18 cellular contexts compared by ENCODE assay signal in the genomic region with DNA sequence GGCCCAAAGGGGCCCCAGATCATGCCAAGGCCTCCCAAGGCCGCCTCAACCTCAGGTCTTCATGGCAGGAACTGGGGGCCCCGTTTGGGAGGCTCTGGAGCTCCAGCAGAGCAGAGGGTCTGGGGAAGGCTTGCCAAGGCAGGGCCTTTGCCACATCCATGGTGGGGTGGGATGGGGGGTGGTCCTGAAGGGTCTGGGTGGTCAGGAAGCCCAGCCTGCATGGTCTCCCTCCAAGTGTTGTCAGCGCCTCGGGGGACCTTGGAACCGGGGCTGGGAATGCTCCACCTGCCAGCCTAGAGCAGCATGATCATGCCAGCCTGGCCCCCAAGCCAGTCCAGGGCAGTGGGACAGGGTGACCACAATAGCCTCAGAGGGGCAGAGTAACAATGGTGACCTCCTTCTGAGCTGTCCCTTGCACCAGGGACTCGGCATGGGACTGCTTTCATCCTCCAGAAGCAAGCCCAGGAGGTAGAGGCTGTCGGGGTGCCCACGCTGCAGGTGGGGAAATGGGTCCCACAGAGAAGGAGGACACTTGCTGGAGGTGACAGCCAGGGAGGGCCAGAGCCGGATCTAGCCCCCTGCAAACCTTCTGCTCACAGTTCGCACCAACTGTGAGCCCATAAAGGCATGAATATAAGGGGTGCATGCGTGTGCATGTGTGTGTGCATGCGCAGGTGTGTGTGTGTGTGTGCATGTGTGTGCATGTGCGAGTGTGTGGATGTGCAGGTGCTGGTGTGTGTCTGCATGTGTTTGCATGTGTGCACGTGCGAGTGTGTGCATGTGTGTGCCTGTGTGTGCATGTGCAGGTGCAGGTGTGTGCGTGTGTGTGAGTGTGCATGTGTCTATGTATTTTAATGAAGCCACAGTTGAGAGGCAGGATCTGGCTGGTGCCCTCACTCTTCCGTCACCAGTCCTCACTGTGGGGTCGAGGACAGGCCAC.
DNase-seq lines count a peak whose midpoint lies in the region; FAIRE-seq and TF ChIP-seq lines count a peak whose summit lies in the region.
"Had no signal": no experiment of that assay in that cellular context is flagged by ENCODE, and none has a peak within 500 bp of the region (broad histone marks: within the 10 kb centered on the region; RNA-seq: fewer than 3 reads in every experiment).

No MANE protein-coding gene starts in this region.

- TF ChIP-seq CTCF in progenitor cell of endocrine pancreas (IDR thresholded peaks at IDR 0.05; ENCODE audit: unreplicated experiment), result no peak

- peaks cover 6% of the 10 kb centered on the region for H3K27me3 Mint-ChIP-seq in progenitor cell of endocrine pancreas
- H3K27me3 Mint-ChIP-seq: activated naive CD4-positive, alpha-beta T cell treated with anti-CD3 and anti-CD28 coated beads, Interleukin-2, amount 50 U/mL, for 24 hours had no signal

- no peak overlapping the region for H3K4me3 Mint-ChIP-seq in progenitor cell of endocrine pancreas (ENCODE audit: low read depth)
- H3K4me3 Mint-ChIP-seq: activated naive CD4-positive, alpha-beta T cell treated with anti-CD3 and anti-CD28 coated beads, Interleukin-2, amount 50 U/mL, for 24 hours; CD14-positive monocyte; T-helper 1 cell treated with Interleukin-12 subunit alpha and Interleukin-12 subunit beta and Interleukin-4 antibody, amounts not matched to agents 30 μg/mL and 1 μg/mL, for 36 hours had no signal

- FAIRE-seq in HTR-8/SVneo (lab: Jason Lieb, UNC), result peak; percentile 92

- H3K27ac Mint-ChIP-seq in progenitor cell of endocrine pancreas, result no peak overlapping the region
- H3K27ac Mint-ChIP-seq: activated naive CD4-positive, alpha-beta T cell treated with anti-CD3 and anti-CD28 coated beads, Interleukin-2, amount 50 U/mL, for 24 hours; T-helper 1 cell treated with Interleukin-12 subunit alpha and Interleukin-12 subunit beta and Interleukin-4 antibody, amounts not matched to agents 30 μg/mL and 1 μg/mL, for 36 hours had no signal

- H3K36me3 Mint-ChIP-seq in progenitor cell of endocrine pancreas (ENCODE audit: insufficient read depth), result no peaks in the 10 kb centered on the region
- H3K36me3 Mint-ChIP-seq: activated naive CD4-positive, alpha-beta T cell treated with anti-CD3 and anti-CD28 coated beads, Interleukin-2, amount 50 U/mL, for 24 hours; CD14-positive monocyte had no signal

- H3K4me1 Mint-ChIP-seq in progenitor cell of endocrine pancreas (ENCODE audit: low read depth), result peaks cover 3% of the 10 kb centered on the region

- no peaks in the 10 kb centered on the region for H3K9me3 Mint-ChIP-seq in progenitor cell of endocrine pancreas (ENCODE audit: low read depth)
- H3K9me3 Mint-ChIP-seq: activated naive CD4-positive, alpha-beta T cell treated with anti-CD3 and anti-CD28 coated beads, Interleukin-2, amount 50 U/mL, for 24 hours had no signal

- DNase-seq in activated T-cell treated with anti-CD3 and anti-CD28 coated beads, Interleukin-2, amount 50 U/mL, for 48 hours, result peak; percentile 4 to 7
- DNase-seq in activated T-cell treated with anti-CD3 and anti-CD28 coated beads, Interleukin-2, amount 50 U/mL, for 1 hour, result no peak
- DNase-seq in HTR-8/SVneo (ENCODE audit: insufficient read length, low spot score), result no peak
- DNase-seq in islet precursor cell, result peak; percentile 47
- DNase-seq in progenitor cell of endocrine pancreas (ENCODE audit: low spot score, unreplicated experiment), result peak; percentile 8
- DNase-seq in NCI-H2196 (lab: John Stamatoyannopoulos, UW; ENCODE audit: unreplicated experiment), result no peak
- DNase-seq in SKM-1 (lab: John Stamatoyannopoulos, UW; ENCODE audit: unreplicated experiment), result no peak
- no peak for DNase-seq in DMS114 treated with DMSO at 0.1 percent for 48 hours (lab: John Stamatoyannopoulos, UW; ENCODE audit: unreplicated experiment)
- DNase-seq: activated CD4-positive, CD25-positive, alpha-beta regulatory T cell; DMS 273 treated with DMSO at 0.1 percent for 48 hours; GF-D8; heart left ventricle; OCI-M1; SIG-M5; stimulated activated CD4-positive, alpha-beta T cell treated with anti-CD3 and anti-CD28 coated beads, Interleukin-4, amount 100 ng/mL, for 4 hours had no signal

Comparison
In these comparisons a context has a peak if more than half of its experiments do, and no peak if none do; other contexts are left out.
1. DNase-seq: peak in activated T-cell treated with anti-CD3 and anti-CD28 coated beads, Interleukin-2, amount 50 U/mL, for 48 hours (2 of 2), islet precursor cell (single experiment) and progenitor cell of endocrine pancreas (single experiment); none in activated T-cell treated with anti-CD3 and anti-CD28 coated beads, Interleukin-2, amount 50 U/mL, for 1 hour (single experiment), HTR-8/SVneo (single experiment), NCI-H2196 (single experiment), SKM-1 (single experiment) and DMS114 treated with DMSO at 0.1 percent for 48 hours (single experiment).